1 cellular context compared by ENCODE assay signal in genomic region chr6:132114201-132114860, GRCh38.
TF ChIP-seq lines count a peak whose summit lies in the region.

No MANE protein-coding gene starts in this region.

TF ChIP-seq in WTC11, 78 proteins besides CTCF, POLR2A, EP300 and RAD21 (continued from another document):
- TF ChIP-seq CDX4 (CRISPR knock-in tag; IDR thresholded peaks at IDR 0.05; ENCODE audit: borderline replicate concordance) (no peak), AFF4 (CRISPR knock-in tag; IDR thresholded peaks at IDR 0.05; ENCODE audit: borderline replicate concordance) (no peak), NR3C1 (CRISPR knock-in tag; conservative IDR thresholded peaks at IDR 0.05; ENCODE audit: low read depth) (no peak), ZNF138 (CRISPR knock-in tag; conservative IDR thresholded peaks at IDR 0.05) (no peak), SOX15 (CRISPR knock-in tag; IDR thresholded peaks at IDR 0.05) (no peak), USF1 (CRISPR knock-in tag; IDR thresholded peaks at IDR 0.05) (no peak), ZNF232 (CRISPR knock-in tag; IDR thresholded peaks at IDR 0.05) (no peak), ZNF512 (CRISPR knock-in tag; IDR thresholded peaks at IDR 0.05; ENCODE audit: borderline replicate concordance) (no peak), PREB (CRISPR knock-in tag; IDR thresholded peaks at IDR 0.05; ENCODE audit: borderline replicate concordance) (no peak), STAT6 (CRISPR knock-in tag; conservative IDR thresholded peaks at IDR 0.05; ENCODE audit: low read depth) (no peak), ZNF423 (CRISPR knock-in tag; IDR thresholded peaks at IDR 0.05) (no peak), E2F4 (CRISPR knock-in tag; IDR thresholded peaks at IDR 0.05; ENCODE audit: borderline replicate concordance, low read depth) (no peak)
